ENCODE assay signal across 13 cellular contexts in genomic region chr10:26446258-26446657, GRCh38. TPM values are rescaled to one million over a fixed set of nuclear protein-coding genes. Genes with fewer than 3 reads are reported as not detected.
DNase-seq lines count a peak whose midpoint lies in the region; ATAC-seq lines count a peak whose summit lies in the region.
"Had no signal": no experiment of that assay in that cellular context is flagged by ENCODE, and none has a peak within 500 bp of the region (broad histone marks: within the 10 kb centered on the region; RNA-seq: fewer than 3 reads in every experiment).

No MANE protein-coding gene starts in this region.

- peak overlapping the region; percentile 58 for H3K4me3 Mint-ChIP-seq in activated T-cell treated with anti-CD3 and anti-CD28 coated beads, Interleukin-2, amount 50 U/mL, for 24 hours
- peak overlapping the region; percentile 41 for H3K4me3 Mint-ChIP-seq in T-helper 2 cell treated with Interferon-gamma antibody and Interleukin-4, amounts not matched to agents 5 μg/mL and 100 μg/mL, for 36 hours
- H3K4me3 Mint-ChIP-seq: GM23338 had no signal

- H3K4me3 ChIP-seq in thymus (ENCODE audit: low read length) (no peak overlapping the region), GM23248 (no peak overlapping the region)
- H3K4me3 ChIP-seq: GM23338 had no signal

- H2AFZ ChIP-seq in GM23248: no peak overlapping the region
- H2AFZ ChIP-seq: GM23338 had no signal

- DNase-seq in activated T-cell treated with anti-CD3 and anti-CD28 coated beads, Interleukin-2, amount 50 U/mL, for 24 hours: no peak
- no peak for DNase-seq in activated T-cell treated with anti-CD3 and anti-CD28 coated beads, Interleukin-2, amount 50 U/mL, for 1 hour
- no peak for DNase-seq in T-helper 2 cell treated with Interferon-gamma antibody and Interleukin-4, amounts not matched to agents 5 μg/mL and 100 μg/mL, for 36 hours (ENCODE audit: low spot score)
- peak; percentile 45 for DNase-seq in fibroblast of peridontal ligament (ENCODE audit: extremely low read depth)
- no peak for DNase-seq in GM23248
- DNase-seq: erythroblast, MV-4-11, SIG-M5 had no signal

- H3K4me1 Mint-ChIP-seq in activated T-cell treated with anti-CD3 and anti-CD28 coated beads, Interleukin-2, amount 50 U/mL, for 24 hours (ENCODE audit: low read depth): peaks cover 83% of the 10 kb centered on the region
- peaks cover 66% of the 10 kb centered on the region for H3K4me1 Mint-ChIP-seq in T-helper 2 cell treated with Interferon-gamma antibody and Interleukin-4, amounts not matched to agents 5 μg/mL and 100 μg/mL, for 36 hours (ENCODE audit: low read depth)
- H3K4me1 Mint-ChIP-seq: GM23338 had no signal

- no peaks in the 10 kb centered on the region for H4K20me1 ChIP-seq in GM23248 (ENCODE audit: insufficient read depth)

- no peak overlapping the region for H3K4me2 ChIP-seq in GM23248 (ENCODE audit: unreplicated experiment)
- H3K4me2 ChIP-seq: GM23338 had no signal

- H3K9ac ChIP-seq in GM23248: no peak overlapping the region

- H3K9me2 ChIP-seq in GM23248 (ENCODE audit: insufficient read depth): no peaks in the 10 kb centered on the region

- H3K27me3 ChIP-seq in thymus (ENCODE audit: control insufficient read depth, insufficient read depth) (no peaks in the 10 kb centered on the region), GM23248 (replicated peaks; ENCODE audit: insufficient read depth) (no peaks in the 10 kb centered on the region)

- in situ Hi-C loops in GM23248 (cut with MboI): no loop called here

- H3K27ac ChIP-seq in thymus (ENCODE audit: low read depth) (peak overlapping the region; percentile 86), GM23248 (no peak overlapping the region)

- peak overlapping the region; percentile 94 for H3K27ac Mint-ChIP-seq in activated T-cell treated with anti-CD3 and anti-CD28 coated beads, Interleukin-2, amount 50 U/mL, for 24 hours
- H3K27ac Mint-ChIP-seq in T-helper 2 cell treated with Interferon-gamma antibody and Interleukin-4, amounts not matched to agents 5 μg/mL and 100 μg/mL, for 36 hours: peak overlapping the region; percentile 84
- H3K27ac Mint-ChIP-seq: GM23338 had no signal

- H3K9me3 Mint-ChIP-seq in activated T-cell treated with anti-CD3 and anti-CD28 coated beads, Interleukin-2, amount 50 U/mL, for 24 hours: peaks cover 4% of the 10 kb centered on the region
- peaks cover 10% of the 10 kb centered on the region for H3K9me3 Mint-ChIP-seq in T-helper 2 cell treated with Interferon-gamma antibody and Interleukin-4, amounts not matched to agents 5 μg/mL and 100 μg/mL, for 36 hours
- H3K9me3 Mint-ChIP-seq: GM23338 had no signal

- H3K4me1 ChIP-seq in thymus (ENCODE audit: control insufficient read depth, insufficient read depth, low read length): peaks cover 35% of the 10 kb centered on the region
- peaks cover 22% of the 10 kb centered on the region for H3K4me1 ChIP-seq in GM23248 (ENCODE audit: insufficient read depth)

- peaks cover 49% of the 10 kb centered on the region for H3K36me3 Mint-ChIP-seq in activated T-cell treated with anti-CD3 and anti-CD28 coated beads, Interleukin-2, amount 50 U/mL, for 24 hours (ENCODE audit: low read depth)
- peaks cover 66% of the 10 kb centered on the region for H3K36me3 Mint-ChIP-seq in T-helper 2 cell treated with Interferon-gamma antibody and Interleukin-4, amounts not matched to agents 5 μg/mL and 100 μg/mL, for 36 hours (ENCODE audit: low read depth)

- no peaks in the 10 kb centered on the region for H3K27me3 Mint-ChIP-seq in activated T-cell treated with anti-CD3 and anti-CD28 coated beads, Interleukin-2, amount 50 U/mL, for 24 hours
- no peaks in the 10 kb centered on the region for H3K27me3 Mint-ChIP-seq in T-helper 2 cell treated with Interferon-gamma antibody and Interleukin-4, amounts not matched to agents 5 μg/mL and 100 μg/mL, for 36 hours (ENCODE audit: low read depth)

- WGBS in thymus: 89% methylated on average over 5 of the region's 5 CpGs
- WGBS in GM23248 (ENCODE audit: low coverage in 1 of 2, low lambda C conversion rate in 2 of 2, missing lambda C conversion rate in 2 of 2), 2 experiments: 88 to 91% methylated on average over 5 of the region's 5 CpGs

- no peak for ATAC-seq in HG02884 (IDR thresholded peaks at IDR 0.05; ENCODE audit: unreplicated experiment)
- ATAC-seq in HG02623 (IDR thresholded peaks at IDR 0.05; ENCODE audit: unreplicated experiment): no peak
- ATAC-seq: GM23338 had no signal

- H3K36me3 ChIP-seq in thymus (ENCODE audit: control insufficient read depth, insufficient read depth) (peaks cover 11% of the 10 kb centered on the region), GM23248 (ENCODE audit: low read depth) (no peaks in the 10 kb centered on the region)

- no peaks in the 10 kb centered on the region for H3K9me3 ChIP-seq in thymus (ENCODE audit: control insufficient read depth)
- no peaks in the 10 kb centered on the region for H3K9me3 ChIP-seq in GM23248 (ENCODE audit: low read depth)

- peaks cover 4% of the 10 kb centered on the region; the same call in 1 of the 2 replicates for H3F3A ChIP-seq in GM23248 (ENCODE audit: insufficient read depth)

- H3K79me2 ChIP-seq in GM23248 (ENCODE audit: insufficient read depth): peaks cover 97% of the 10 kb centered on the region

RNA-seq across cellular contexts. Expression of gene APBB1IP, which starts 8.1 kb away (rescaled TPM):
- polyA plus RNA-seq in thymus (40.0 TPM), GM23248 (2016; fragmentation: Nextera tagmentation; extraction: Ambion mirVana) (25.0 and 25.1 TPM in 2 replicates)
- total RNA-seq in GM23248 (2014; rRNA removed; shearing (Covaris generic)): 7.3 and 9.4 TPM in 2 replicates
- total RNA-seq: A673 had no signal
